1 cellular context compared by ENCODE assay signal in genomic region chr2:12805032-12805431, GRCh38.
TF ChIP-seq lines count a peak whose summit lies in the region.

No MANE protein-coding gene starts in this region.

TF ChIP-seq in H1, 55 proteins besides CTCF, POLR2A, EP300 and RAD21:
- TF ChIP-seq MAFK (IDR thresholded peaks at IDR 0.05; ENCODE audit: low read depth, low read length) (peak; percentile 56; the same call in 1 of the 2 replicates), CBX8 (IDR thresholded peaks at IDR 0.05; ENCODE audit: borderline replicate concordance, low read depth, low read length) (no peak)
